In genomic region chr4:18440527-18441215, GRCh38 we compare ENCODE assay signal across 18 cellular contexts.
DNase-seq lines count a peak whose midpoint lies in the region; ATAC-seq, FAIRE-seq and TF ChIP-seq lines count a peak whose summit lies in the region.
"Had no signal": no experiment of that assay in that cellular context is flagged by ENCODE, and none has a peak within 500 bp of the region (broad histone marks: within the 10 kb centered on the region; RNA-seq: fewer than 3 reads in every experiment).

No MANE protein-coding gene starts in this region.

- ATAC-seq in pancreas (peak in 3 of 4 donors; percentile 42 to 76 (median 67)), mucosa of descending colon (no peak), GM19455 (IDR thresholded peaks at IDR 0.05; ENCODE audit: unreplicated experiment) (no peak)

- WGBS in endodermal cell (ENCODE audit: insufficient coverage in 1 of 2, insufficient read length in 1 of 2), 2 experiments, result 68 to 100% methylated on average over 1 to 6 of the region's 7 CpGs
- WGBS in pancreas, 2 donors, result 44 to 53% methylated on average over 7 of the region's 7 CpGs

- H3K4me1 ChIP-seq in endodermal cell (ENCODE audit: control insufficient read depth, insufficient read depth, low read length) (no peaks in the 10 kb centered on the region), pancreas (no peaks in the 10 kb centered on the region), mucosa of descending colon (ENCODE audit: low read depth) (no peaks in the 10 kb centered on the region)
- H3K4me1 ChIP-seq: BLaER1 had no signal

- peak overlapping the region; percentile 7 for H3K27ac Mint-ChIP-seq in endodermal cell
- H3K27ac Mint-ChIP-seq: CD8-positive, alpha-beta memory T cell; IgD-negative memory B cell had no signal

- no peak for FAIRE-seq in pancreas (lab: Jason Lieb, UNC)
- FAIRE-seq: RCC 7860 had no signal

- H3K36me3 Mint-ChIP-seq in endodermal cell (ENCODE audit: low read depth), result no peaks in the 10 kb centered on the region
- H3K36me3 Mint-ChIP-seq: CD8-positive, alpha-beta memory T cell had no signal

- H3K4me3 Mint-ChIP-seq in endodermal cell, result no peak overlapping the region
- H3K4me3 Mint-ChIP-seq: IgD-negative memory B cell had no signal

- H3K27me3 Mint-ChIP-seq in endodermal cell (ENCODE audit: insufficient read depth), result peaks cover 3% of the 10 kb centered on the region
- H3K27me3 Mint-ChIP-seq: IgD-negative memory B cell had no signal

- H3K9me3 Mint-ChIP-seq in endodermal cell, result peaks cover 5% of the 10 kb centered on the region

- H3K9me3 ChIP-seq in endodermal cell (ENCODE audit: control insufficient read depth, low read length), result peaks cover 8% of the 10 kb centered on the region
- H3K9me3 ChIP-seq in pancreas, result no peaks in the 10 kb centered on the region
- H3K9me3 ChIP-seq in mucosa of descending colon, result peaks cover 7% of the 10 kb centered on the region

- in situ Hi-C loops in G401 (cut with HindIII; ENCODE audit: low sequenced_read_pairs), result no loop called here

- H3K27me3 ChIP-seq in endodermal cell (ENCODE audit: control insufficient read depth, insufficient read depth, low read length, poor library complexity, severe bottlenecking), result no peaks in the 10 kb centered on the region
- H3K27me3 ChIP-seq in pancreas, result no peaks in the 10 kb centered on the region
- H3K27me3 ChIP-seq: BLaER1 had no signal

- no peaks in the 10 kb centered on the region for H3K36me3 ChIP-seq in endodermal cell (ENCODE audit: control insufficient read depth, insufficient read depth, low read length)
- H3K36me3 ChIP-seq in pancreas, result no peaks in the 10 kb centered on the region
- no peaks in the 10 kb centered on the region for H3K36me3 ChIP-seq in mucosa of descending colon (ENCODE audit: low read depth)
- H3K36me3 ChIP-seq: BLaER1 had no signal

- H3K4me3 ChIP-seq in endodermal cell (ENCODE audit: low read length) (no peak overlapping the region), pancreas (no peak overlapping the region), mucosa of descending colon (no peak overlapping the region)
- H3K4me3 ChIP-seq: BLaER1 had no signal

- TF ChIP-seq CTCF in endodermal cell (conservative IDR thresholded peaks at IDR 0.05), result no peak
- no peak for TF ChIP-seq CTCF in pancreas (IDR thresholded peaks at IDR 0.05)
- no peak for TF ChIP-seq CTCF in mucosa of descending colon (IDR thresholded peaks at IDR 0.05)

- intact Hi-C loops in pancreas (cut with DNase I) (no loop called here), mucosa of descending colon (cut with DNase I, micrococcal nuclease) (no loop called here)

- H3K27ac ChIP-seq in endodermal cell (ENCODE audit: low read depth, low read length) (no peak overlapping the region), pancreas (no peak overlapping the region)
- H3K27ac ChIP-seq: 22Rv1, BLaER1 had no signal

- H3K4me1 Mint-ChIP-seq in endodermal cell, result no peaks in the 10 kb centered on the region
- H3K4me1 Mint-ChIP-seq: CD8-positive, alpha-beta memory T cell; IgD-negative memory B cell had no signal

- H3K9ac ChIP-seq in endodermal cell (ENCODE audit: extremely low read depth, low read length, poor library complexity, severe bottlenecking), result no peak overlapping the region
- H3K9ac ChIP-seq: BLaER1 had no signal

- DNase-seq in DMS53 (lab: John Stamatoyannopoulos, UW) (peak; percentile 65), DMS53 treated with DMSO at 0.1 percent for 48 hours (lab: John Stamatoyannopoulos, UW; ENCODE audit: unreplicated experiment) (no peak), NCI-H526 (lab: John Stamatoyannopoulos, UW) (peak; percentile 3 to 40), endodermal cell (no peak), pancreas (no peak), G401 (ENCODE audit: low spot score) (no peak), mucosa of descending colon (no peak)
- DNase-seq: CD8-positive, alpha-beta memory T cell; H7; NCI-H187 treated with DMSO at 0.1 percent for 48 hours; NCI-H226; NCI-H774; SHP77 had no signal

Comparison
In these comparisons a context has a peak if more than half of its experiments do, and no peak if none do; other contexts are left out.
1. DNase-seq: peak in DMS53 (single experiment) and NCI-H526 (2 of 2); none in DMS53 treated with DMSO at 0.1 percent for 48 hours (single experiment), endodermal cell (single experiment), pancreas (0 of 6), G401 (single experiment) and mucosa of descending colon (0 of 3).
2. ATAC-seq: peak in pancreas (3 of 4); none in mucosa of descending colon (single experiment) and GM19455 (single experiment).